9 cellular contexts compared by ENCODE assay signal in the genomic region with DNA sequence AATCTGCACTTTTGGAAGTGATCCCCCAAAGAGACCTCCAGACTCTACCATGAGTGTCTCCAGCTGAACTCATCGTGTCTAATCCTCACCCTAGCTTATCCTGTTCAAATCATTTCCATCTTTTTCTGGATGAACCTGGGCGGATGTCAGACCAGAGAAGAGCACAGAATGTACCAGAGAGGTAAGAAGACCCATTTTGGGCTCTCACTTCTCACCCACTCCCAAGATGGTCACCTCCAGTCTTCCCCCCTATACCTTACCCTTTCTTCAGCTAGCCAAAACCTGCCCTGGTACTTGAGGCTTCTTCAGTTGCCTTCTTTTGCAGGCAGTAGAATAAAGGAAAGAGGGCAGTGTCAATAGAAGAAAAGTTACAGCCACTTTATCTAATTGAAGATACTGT. TPM values are rescaled to one million over a fixed set of nuclear protein-coding genes. Genes with fewer than 3 reads are reported as not detected.
DNase-seq lines count a peak whose midpoint lies in the region; ATAC-seq, FAIRE-seq and TF ChIP-seq lines count a peak whose summit lies in the region.
"Had no signal": no experiment of that assay in that cellular context is flagged by ENCODE, and none has a peak within 500 bp of the region (broad histone marks: within the 10 kb centered on the region; RNA-seq: fewer than 3 reads in every experiment).

No MANE protein-coding gene starts in this region.

- H3K9me3 Mint-ChIP-seq in CD8-positive, alpha-beta memory T cell: peaks cover 0 to 2% (median 0%) of the 10 kb centered on the region in 5 donors

- H4K20me1 ChIP-seq in OCI-LY7 (ENCODE audit: insufficient read depth, low read length): no peaks in the 10 kb centered on the region

- no peak for TF ChIP-seq EP300 in ovary (IDR thresholded peaks at IDR 0.05)

- no peaks in the 10 kb centered on the region for H3K9me2 ChIP-seq in OCI-LY7 (ENCODE audit: insufficient read depth, low read length)

- peak overlapping the region; percentile 96 to 100 (median 99) for H3K27ac Mint-ChIP-seq in CD8-positive, alpha-beta memory T cell

- TF ChIP-seq CTCF in OCI-LY7 (conservative IDR thresholded peaks at IDR 0.05; ENCODE audit: low read length) (no peak), epithelial cell of esophagus (IDR thresholded peaks at IDR 0.05; ENCODE audit: insufficient read depth, low read depth, low read length, missing control alignments) (no peak), ovary (IDR thresholded peaks at IDR 0.05) (no peak)

- H3K4me1 Mint-ChIP-seq in CD8-positive, alpha-beta memory T cell: peaks cover 44 to 61% (median 54%) of the 10 kb centered on the region in 3 donors

- peak overlapping the region; percentile 99 for H3K27ac ChIP-seq in CD8-positive, alpha-beta memory T cell (ENCODE audit: low read depth, low read length)
- peak overlapping the region; percentile 92 for H3K27ac ChIP-seq in OCI-LY7 (ENCODE audit: low read depth, low read length, poor library complexity, severe bottlenecking)
- peak overlapping the region in 1 of 2 donors; percentile 95 for H3K27ac ChIP-seq in ovary
- H3K27ac ChIP-seq in small intestine (ENCODE audit: low read depth in 1 of 2, low read length in 1 of 2): no peak overlapping the region

- no peaks in the 10 kb centered on the region for H3K27me3 Mint-ChIP-seq in CD8-positive, alpha-beta memory T cell

- peaks cover 10% of the 10 kb centered on the region for H3K36me3 ChIP-seq in CD8-positive, alpha-beta memory T cell (ENCODE audit: insufficient read depth, low read length)
- H3K36me3 ChIP-seq in OCI-LY7 (ENCODE audit: insufficient read depth, low read length) (peaks cover 33% of the 10 kb centered on the region), ovary (no peaks in the 10 kb centered on the region), small intestine (ENCODE audit: control insufficient read depth in 2 of 2, insufficient read depth in 2 of 2, low read length in 2 of 2) (peaks cover 0 to 10% of the 10 kb centered on the region in 2 donors)

- H3K4me2 ChIP-seq in OCI-LY7 (ENCODE audit: low read length): peak overlapping the region; percentile 91

- FAIRE-seq in small intestine (lab: Jason Lieb, UNC): no peak

- CTCF ChIA-PET in CD8-positive, alpha-beta memory T cell (lab: Charles Lee): interaction anchor here (0.9 to 6.1 kb wide), 10 partner anchors 25 to 245 kb away, joined by 3 to 142 read pairs (median 4); a partner anchor contains a TSS
- CTCF ChIA-PET in OCI-LY7 (lab: Charles Lee; ENCODE audit: unreplicated experiment): no interaction called here

- H3K4me1 ChIP-seq in CD8-positive, alpha-beta memory T cell (ENCODE audit: insufficient read depth, low read length): peaks cover 31% of the 10 kb centered on the region
- peaks cover 29% of the 10 kb centered on the region for H3K4me1 ChIP-seq in OCI-LY7 (ENCODE audit: insufficient read depth, low read length, poor library complexity, severe bottlenecking)
- H3K4me1 ChIP-seq in ovary (ENCODE audit: insufficient read depth): peaks cover 7% of the 10 kb centered on the region
- peaks cover 0 to 13% of the 10 kb centered on the region in 2 donors for H3K4me1 ChIP-seq in small intestine (ENCODE audit: control insufficient read depth in 2 of 2, insufficient read depth in 1 of 2, low read depth in 1 of 2, low read length in 1 of 2)

- no peaks in the 10 kb centered on the region for H3K27me3 ChIP-seq in CD8-positive, alpha-beta memory T cell (ENCODE audit: insufficient read depth, low read length, poor library complexity, severe bottlenecking)
- no peaks in the 10 kb centered on the region for H3K27me3 ChIP-seq in ovary
- H3K27me3 ChIP-seq in small intestine (ENCODE audit: control insufficient read depth in 2 of 2, insufficient read depth in 2 of 2, low read length in 2 of 2): no peaks in the 10 kb centered on the region

- H3K79me2 ChIP-seq in OCI-LY7 (ENCODE audit: insufficient read depth, low read depth, low read length): peaks cover 37% of the 10 kb centered on the region

- H3K4me3 ChIP-seq in CD8-positive, alpha-beta memory T cell (ENCODE audit: low read length): peak overlapping the region; percentile 99
- H3K4me3 ChIP-seq in OCI-LY7 (ENCODE audit: low read depth, low read length, poor library complexity, severe bottlenecking): peak overlapping the region; percentile 85
- peak overlapping the region; percentile 95 for H3K4me3 ChIP-seq in epithelial cell of esophagus (ENCODE audit: low read length)
- H3K4me3 ChIP-seq in ovary: peak overlapping the region; percentile 85
- peak overlapping the region in 1 of 2 donors; percentile 84 for H3K4me3 ChIP-seq in small intestine (ENCODE audit: low read depth in 1 of 2, low read length in 2 of 2)

- intact Hi-C loops in OCI-LY7 (cut with micrococcal nuclease; ENCODE audit: unreplicated experiment) (loop anchor here (5.0 kb wide), 1 partner anchor 244 kb away; a partner anchor contains a TSS), ovary (cut with DNase I) (loop anchor here in 1 of 4 donors (10.0 kb wide), 1 partner anchor 163 kb away; no protein-coding TSS in a partner anchor)

- WGBS in ovary, 3 donors: 60 to 85% (median 63%) methylated on average over 2 of the region's 2 CpGs
- WGBS in small intestine, 3 donors: 68 to 75% (median 69%) methylated on average over 2 of the region's 2 CpGs

- H3K9me3 ChIP-seq in CD8-positive, alpha-beta memory T cell (ENCODE audit: low read length): no peaks in the 10 kb centered on the region
- no peaks in the 10 kb centered on the region for H3K9me3 ChIP-seq in OCI-LY7 (ENCODE audit: low read length)
- H3K9me3 ChIP-seq in ovary: no peaks in the 10 kb centered on the region
- no peaks in the 10 kb centered on the region for H3K9me3 ChIP-seq in small intestine (ENCODE audit: control insufficient read depth, low read depth)

- ATAC-seq in GM18505 (IDR thresholded peaks at IDR 0.05; ENCODE audit: unreplicated experiment): no peak

- TF ChIP-seq POLR2A in ovary (IDR thresholded peaks at IDR 0.05) (no peak), GM18505 (IDR thresholded peaks at IDR 0.05; ENCODE audit: borderline replicate concordance, extremely low read depth, insufficient read depth, insufficient read length) (no peak)

- no peak for DNase-seq in CD8-positive, alpha-beta memory T cell
- DNase-seq in OCI-LY7 (ENCODE audit: low spot score) (peak; percentile 18), epithelial cell of esophagus (ENCODE audit: low read depth) (no peak), ovary (no peak), small intestine (no peak), GDM1 (lab: John Stamatoyannopoulos, UW) (no peak), GM19240 (ENCODE audit: insufficient read length, low spot score) (no peak)
- DNase-seq: NCI-H2171 treated with DMSO at 0.1 percent for 48 hours had no signal

- BruUV-seq in OCI-LY7 (replicated peaks; lab: Mats Ljungman, UMichigan): no TSS peak

- peak overlapping the region; percentile 91 to 99 (median 98) for H3K4me3 Mint-ChIP-seq in CD8-positive, alpha-beta memory T cell

- H2AFZ ChIP-seq in OCI-LY7 (ENCODE audit: low read length): peak overlapping the region; percentile 84; the same call in 1 of the 2 replicates

- peaks cover 6 to 67% (median 16%) of the 10 kb centered on the region in 3 donors for H3K36me3 Mint-ChIP-seq in CD8-positive, alpha-beta memory T cell

- POLR2A ChIA-PET in CD8-positive, alpha-beta memory T cell (lab: Charles Lee): interaction anchor here (0.8 to 5.5 kb wide), 6 partner anchors 28 to 245 kb away, joined by 3 to 222 read pairs (median 104); a partner anchor contains a TSS
- POLR2A ChIA-PET in OCI-LY7 (lab: Charles Lee): interaction anchor here (1.1 to 2.0 kb wide), 6 partner anchors 26 to 245 kb away, joined by 4 to 16 read pairs (median 6); a partner anchor contains a TSS

RNA-seq across cellular contexts. Expression of a gene that starts 27.9 kb away (rescaled TPM):
- 1 to 10 TPM; 6.0 to 6.8 TPM for total RNA-seq in CD8-positive, alpha-beta memory T cell
- polyA plus RNA-seq in CD8-positive, alpha-beta memory T cell: 55.9 TPM
- 13.5 and 15.4 TPM in 2 replicates for total RNA-seq in OCI-LY7 (2014; rRNA removed; shearing (Covaris generic))
- total RNA-seq in OCI-LY7 (2022): 11.4 and 15.1 TPM in 2 replicates
- total RNA-seq in ovary: 1 to 10 TPM; 1.1 to 2.7 (median 1.7) TPM
- 1 to 10 TPM; 1.2 to 1.6 TPM for polyA plus RNA-seq in ovary
- polyA plus RNA-seq in small intestine: 1 to 10 TPM in 2 of 3 donors, under 1 TPM in 1; 0.67 to 5.1 (median 4.1) TPM

RNA-seq across cellular contexts. Expression of a gene that starts 52.7 kb away (rescaled TPM):
- 10 to 100 TPM; 39.2 to 39.5 TPM for total RNA-seq in CD8-positive, alpha-beta memory T cell
- polyA plus RNA-seq in CD8-positive, alpha-beta memory T cell: 63.9 TPM
- total RNA-seq in OCI-LY7 (2014; rRNA removed; shearing (Covaris generic)): 59.0 and 61.0 TPM in 2 replicates
- 59.4 and 62.9 TPM in 2 replicates for total RNA-seq in OCI-LY7 (2022)
- total RNA-seq in ovary: 10 to 100 TPM; 25.6 to 50.2 (median 37.3) TPM
- 10 to 100 TPM; 23.6 to 31.8 TPM for polyA plus RNA-seq in ovary
- polyA plus RNA-seq in small intestine: 10 to 100 TPM; 17.6 to 23.5 (median 19.9) TPM

Comparison
In these comparisons a context has a peak if more than half of its experiments do, and no peak if none do; other contexts are left out.
1. H3K27ac ChIP-seq: peak in CD8-positive, alpha-beta memory T cell (single experiment) and OCI-LY7 (single experiment); none in small intestine (0 of 2).